ENCODE assay signal across 13 cellular contexts in the genomic region with DNA sequence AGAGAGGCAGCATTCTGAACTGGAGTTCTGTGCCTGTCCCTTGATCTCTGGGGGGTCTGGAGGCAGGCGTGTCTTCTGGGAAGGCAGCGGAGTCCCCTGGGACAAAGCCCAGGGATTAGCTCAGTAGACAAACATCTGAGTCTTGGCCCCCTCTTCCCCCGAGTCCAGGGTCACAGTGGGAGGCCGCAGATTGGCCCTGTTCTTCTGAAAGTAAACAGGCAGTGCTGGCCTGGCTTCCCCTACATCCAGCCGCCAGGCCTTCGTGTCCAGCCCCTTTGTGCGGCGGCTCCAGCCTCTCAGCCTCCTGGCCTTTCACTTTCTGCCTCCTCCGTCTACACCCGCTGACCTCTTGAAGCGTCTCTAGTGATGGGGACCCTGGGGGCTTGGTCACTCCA. TPM values are rescaled to one million over a fixed set of nuclear protein-coding genes. Genes with fewer than 3 reads are reported as not detected.
DNase-seq lines count a peak whose midpoint lies in the region; ATAC-seq and TF ChIP-seq lines count a peak whose summit lies in the region.
"Had no signal": no experiment of that assay in that cellular context is flagged by ENCODE, and none has a peak within 500 bp of the region (broad histone marks: within the 10 kb centered on the region; RNA-seq: fewer than 3 reads in every experiment).

No MANE protein-coding gene starts in this region.

- H3K9ac ChIP-seq in HUES48 (ENCODE audit: low read depth, low read length), result no peak overlapping the region

- H3K4me1 ChIP-seq in HUES48 (ENCODE audit: control insufficient read depth, insufficient read depth, low read length) (peaks cover 14% of the 10 kb centered on the region), left lung (no peaks in the 10 kb centered on the region), breast epithelium (no peaks in the 10 kb centered on the region)

- no peak for TF ChIP-seq POLR2A in breast epithelium (IDR thresholded peaks at IDR 0.05)

- ATAC-seq in left lung, result peak; percentile 75
- no peak for ATAC-seq in GM18873 (IDR thresholded peaks at IDR 0.05; ENCODE audit: low FRiP score, unreplicated experiment)
- no peak for ATAC-seq in HG02763 (IDR thresholded peaks at IDR 0.05; ENCODE audit: unreplicated experiment)
- no peak for ATAC-seq in HG02588 (IDR thresholded peaks at IDR 0.05; ENCODE audit: unreplicated experiment)
- ATAC-seq: stimulated activated naive B cell treated with anti-CD40 and anti-IgM and Interleukin-4, amounts not matched to agents 10 μg/mL and 1 μg/mL and 100 μg/mL, for 72 hours had no signal

- H3K9me3 ChIP-seq in HUES48 (ENCODE audit: control insufficient read depth, insufficient read depth, low read length) (no peaks in the 10 kb centered on the region), left lung (peaks cover 0 to 7% of the 10 kb centered on the region in 2 donors), breast epithelium (peaks cover 7 to 28% of the 10 kb centered on the region in 2 donors)

- in situ Hi-C loops in brain microvascular endothelial cell (cut with HindIII; ENCODE audit: low pct_ligation_motif_present, low sequenced_read_pairs), result no loop called here

- DNase-seq in brain microvascular endothelial cell (peak; percentile 83), left lung (peak in 1 of 2 donors; percentile 61), breast epithelium (ENCODE audit: low spot score in 2 of 2) (no peak)
- DNase-seq: activated T-cell treated with anti-CD3 and anti-CD28 coated beads, Interleukin-2, amount 50 U/mL, for 1 hour; Calu3; NCI-H2107; stimulated activated naive B cell treated with anti-CD40 and anti-IgM and Interleukin-4, amounts not matched to agents 10 μg/mL and 1 μg/mL and 100 μg/mL, for 72 hours had no signal

- intact Hi-C loops in left lung (cut with DNase I), result no loop called here
- intact Hi-C loops in breast epithelium (cut with DNase I; ENCODE audit: low total_unique reads), result loop anchor here (10.0 kb wide), 1 partner anchor 527 kb away; no protein-coding TSS in a partner anchor

- H3K36me3 ChIP-seq in HUES48 (ENCODE audit: control insufficient read depth, insufficient read depth, low read length) (no peaks in the 10 kb centered on the region), brain microvascular endothelial cell (replicated peaks) (no peaks in the 10 kb centered on the region), left lung (no peaks in the 10 kb centered on the region), breast epithelium (no peaks in the 10 kb centered on the region)

- H3K27me3 ChIP-seq in HUES48 (ENCODE audit: control insufficient read depth, insufficient read depth, low read length), result no peaks in the 10 kb centered on the region
- H3K27me3 ChIP-seq in brain microvascular endothelial cell (replicated peaks), result no peaks in the 10 kb centered on the region
- H3K27me3 ChIP-seq in left lung, result no peaks in the 10 kb centered on the region
- no peaks in the 10 kb centered on the region for H3K27me3 ChIP-seq in breast epithelium

- H3K27ac ChIP-seq in HUES48 (ENCODE audit: low read depth, low read length) (peak overlapping the region; percentile 54), brain microvascular endothelial cell (no peak overlapping the region), left lung (no peak overlapping the region), temporal lobe (ENCODE audit: low read depth, low read length) (peak overlapping the region; percentile 36), breast epithelium (peak overlapping the region in 1 of 2 donors; percentile 55)

- TF ChIP-seq CTCF in brain microvascular endothelial cell (IDR thresholded peaks at IDR 0.05; ENCODE audit: low read depth, low read length, missing control alignments) (no peak), left lung (IDR thresholded peaks at IDR 0.05) (no peak), breast epithelium (IDR thresholded peaks at IDR 0.05) (no peak)

- H3K4me3 ChIP-seq in HUES48 (ENCODE audit: low read depth, low read length) (no peak overlapping the region), brain microvascular endothelial cell (ENCODE audit: low read depth, low read length) (no peak overlapping the region), left lung (no peak overlapping the region), breast epithelium (no peak overlapping the region)

RNA-seq across cellular contexts. Expression of a gene that starts 1.0 kb away (rescaled TPM):
- total RNA-seq in left lung, result not detected
- not detected for total RNA-seq in temporal lobe
- total RNA-seq in breast epithelium, result not detected
- total RNA-seq: Calu3, cerebellum had no signal

RNA-seq across cellular contexts. Expression of a gene that starts 20.9 kb away (rescaled TPM):
- total RNA-seq in left lung, result 10 to 100 TPM; 18.5 to 23.9 TPM
- total RNA-seq in temporal lobe, result 31.2 TPM
- total RNA-seq in breast epithelium, result 10 to 100 TPM; 23.4 to 68.2 (median 48.2) TPM
- total RNA-seq: Calu3 had no signal

RNA-seq across cellular contexts. Expression of a gene that starts 54.2 kb away (rescaled TPM):
- total RNA-seq in left lung (100 to 1,000 TPM in 1 of 2 donors, 10 to 100 TPM in 1; 42.6 to 161 TPM), temporal lobe (2.5 TPM), breast epithelium (10 to 100 TPM in 2 of 3 donors, 1 to 10 TPM in 1; 8.5 to 31.0 (median 11.3) TPM)
- total RNA-seq: Calu3 had no signal

Comparison
In these comparisons a context has a peak if more than half of its experiments do, and no peak if none do; other contexts are left out.
1. H3K27ac ChIP-seq: peak in HUES48 (single experiment) and temporal lobe (single experiment); none in brain microvascular endothelial cell (single experiment) and left lung (0 of 2).